Comparison of ENCODE assay signal across 1 cellular context in the genomic region with DNA sequence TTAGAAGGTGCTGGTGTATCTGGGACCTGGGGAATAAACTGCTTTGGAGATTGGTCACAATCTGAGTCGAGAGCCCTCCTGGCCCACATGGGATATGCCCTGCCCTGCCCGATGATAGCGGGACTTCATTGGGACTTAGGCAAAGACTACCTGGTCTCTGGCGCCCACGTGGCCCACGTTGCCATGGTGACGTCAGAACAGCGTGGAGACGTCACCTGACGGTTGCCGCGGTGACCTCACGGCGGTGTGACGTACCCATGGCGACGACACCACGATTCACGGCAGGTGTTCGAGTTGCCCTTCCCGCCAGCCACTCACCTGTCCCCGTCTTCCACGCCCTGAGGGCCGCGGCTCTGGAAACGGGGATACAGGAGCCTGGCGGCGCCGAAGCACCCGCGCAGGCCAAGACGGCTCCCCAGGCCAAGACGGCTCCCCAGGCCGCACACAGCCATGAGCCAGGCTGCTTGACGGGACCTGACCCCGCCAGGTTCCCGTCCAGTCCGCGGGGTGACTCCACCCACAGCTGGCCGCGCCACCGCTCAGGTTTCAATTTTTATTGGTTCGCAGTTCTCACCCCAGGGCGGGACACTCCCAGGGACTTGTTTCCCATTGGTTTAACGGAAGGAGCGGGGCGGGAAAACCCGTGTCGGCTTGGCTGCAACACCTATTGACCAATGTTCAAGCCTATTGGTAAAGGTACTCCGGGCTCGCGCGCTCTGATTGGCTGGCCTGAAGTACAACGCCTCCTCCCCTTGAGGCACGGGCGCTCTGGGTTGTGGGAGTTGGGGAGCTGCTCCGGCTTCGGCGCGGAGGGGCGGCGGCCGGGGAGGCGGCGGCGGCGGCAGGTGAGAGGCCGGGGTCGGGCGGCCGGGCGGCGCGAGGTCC.
TF ChIP-seq lines count a peak whose summit lies in the region.

A gene (minus strand): TSS at position 476 of the 885 bp plus-strand sequence. CDS start 24 bp downstream, at position 452.
A gene (plus strand): TSS at position 766 of the 885 bp plus-strand sequence. CDS start 1,029 bp downstream, outside the sequence.

TF ChIP-seq in HEK293, 187 proteins besides CTCF, POLR2A, EP300 and RAD21 (continued from another document and continues in another):
- TF ChIP-seq, protein P1, sequence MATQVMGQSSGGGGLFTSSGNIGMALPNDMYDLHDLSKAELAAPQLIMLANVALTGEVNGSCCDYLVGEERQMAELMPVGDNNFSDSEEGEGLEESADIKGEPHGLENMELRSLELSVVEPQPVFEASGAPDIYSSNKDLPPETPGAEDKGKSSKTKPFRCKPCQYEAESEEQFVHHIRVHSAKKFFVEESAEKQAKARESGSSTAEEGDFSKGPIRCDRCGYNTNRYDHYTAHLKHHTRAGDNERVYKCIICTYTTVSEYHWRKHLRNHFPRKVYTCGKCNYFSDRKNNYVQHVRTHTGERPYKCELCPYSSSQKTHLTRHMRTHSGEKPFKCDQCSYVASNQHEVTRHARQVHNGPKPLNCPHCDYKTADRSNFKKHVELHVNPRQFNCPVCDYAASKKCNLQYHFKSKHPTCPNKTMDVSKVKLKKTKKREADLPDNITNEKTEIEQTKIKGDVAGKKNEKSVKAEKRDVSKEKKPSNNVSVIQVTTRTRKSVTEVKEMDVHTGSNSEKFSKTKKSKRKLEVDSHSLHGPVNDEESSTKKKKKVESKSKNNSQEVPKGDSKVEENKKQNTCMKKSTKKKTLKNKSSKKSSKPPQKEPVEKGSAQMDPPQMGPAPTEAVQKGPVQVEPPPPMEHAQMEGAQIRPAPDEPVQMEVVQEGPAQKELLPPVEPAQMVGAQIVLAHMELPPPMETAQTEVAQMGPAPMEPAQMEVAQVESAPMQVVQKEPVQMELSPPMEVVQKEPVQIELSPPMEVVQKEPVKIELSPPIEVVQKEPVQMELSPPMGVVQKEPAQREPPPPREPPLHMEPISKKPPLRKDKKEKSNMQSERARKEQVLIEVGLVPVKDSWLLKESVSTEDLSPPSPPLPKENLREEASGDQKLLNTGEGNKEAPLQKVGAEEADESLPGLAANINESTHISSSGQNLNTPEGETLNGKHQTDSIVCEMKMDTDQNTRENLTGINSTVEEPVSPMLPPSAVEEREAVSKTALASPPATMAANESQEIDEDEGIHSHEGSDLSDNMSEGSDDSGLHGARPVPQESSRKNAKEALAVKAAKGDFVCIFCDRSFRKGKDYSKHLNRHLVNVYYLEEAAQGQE (tag by site-specific recombination; IDR thresholded peaks at IDR 0.05): peak; percentile 39
- TF ChIP-seq ZNF169 (tag by site-specific recombination; IDR thresholded peaks at IDR 0.05) (no peak), ZNF16 (tag by site-specific recombination; IDR thresholded peaks at IDR 0.05; ENCODE audit: low read depth) (0 out of 2 replicates have a peak, but pooled peaks have one; percentile 22), ZNF214 (tag by site-specific recombination; IDR thresholded peaks at IDR 0.05; ENCODE audit: borderline replicate concordance) (no peak), KLF7 (tag by site-specific recombination; IDR thresholded peaks at IDR 0.05; ENCODE audit: borderline replicate concordance) (peak; percentile 45; the same call in 1 of the 2 replicates), ZNF785 (tag by site-specific recombination; IDR thresholded peaks at IDR 0.05) (no peak), ZNF501 (tag by site-specific recombination; IDR thresholded peaks at IDR 0.05) (peak; percentile 96), ZNF350 (tag by site-specific recombination; IDR thresholded peaks at IDR 0.05) (no peak), MYNN (tag by site-specific recombination; IDR thresholded peaks at IDR 0.05; ENCODE audit: borderline replicate concordance) (peak; percentile 87), MEIS1 (CRISPR knock-in tag; IDR thresholded peaks at IDR 0.05; ENCODE audit: borderline replicate concordance) (no peak), ZNF302 (tag by site-specific recombination; IDR thresholded peaks at IDR 0.05; ENCODE audit: low read depth) (no peak), KLF8 (tag by site-specific recombination; IDR thresholded peaks at IDR 0.05) (peak; percentile 87), KLF10 (tag by site-specific recombination; IDR thresholded peaks at IDR 0.05) (0 out of 2 replicates have a peak, but pooled peaks have one; percentile 50), ZSCAN30 (tag by site-specific recombination; IDR thresholded peaks at IDR 0.05) (peak; percentile 93), SP3 (tag by site-specific recombination; IDR thresholded peaks at IDR 0.05) (peak; percentile 91), ZNF138 (tag by site-specific recombination; IDR thresholded peaks at IDR 0.05; ENCODE audit: borderline replicate concordance) (no peak), ZNF426 (tag by site-specific recombination; IDR thresholded peaks at IDR 0.05) (no peak), ZNF221 (tag by site-specific recombination; IDR thresholded peaks at IDR 0.05; ENCODE audit: borderline replicate concordance) (no peak), ZNF629 (tag by site-specific recombination; IDR thresholded peaks at IDR 0.05) (peak; percentile 100), ZNF133 (tag by site-specific recombination; IDR thresholded peaks at IDR 0.05) (no peak), ZNF335 (tag by site-specific recombination; conservative IDR thresholded peaks at IDR 0.05) (peak; percentile 90)
- TF ChIP-seq, protein P2, sequence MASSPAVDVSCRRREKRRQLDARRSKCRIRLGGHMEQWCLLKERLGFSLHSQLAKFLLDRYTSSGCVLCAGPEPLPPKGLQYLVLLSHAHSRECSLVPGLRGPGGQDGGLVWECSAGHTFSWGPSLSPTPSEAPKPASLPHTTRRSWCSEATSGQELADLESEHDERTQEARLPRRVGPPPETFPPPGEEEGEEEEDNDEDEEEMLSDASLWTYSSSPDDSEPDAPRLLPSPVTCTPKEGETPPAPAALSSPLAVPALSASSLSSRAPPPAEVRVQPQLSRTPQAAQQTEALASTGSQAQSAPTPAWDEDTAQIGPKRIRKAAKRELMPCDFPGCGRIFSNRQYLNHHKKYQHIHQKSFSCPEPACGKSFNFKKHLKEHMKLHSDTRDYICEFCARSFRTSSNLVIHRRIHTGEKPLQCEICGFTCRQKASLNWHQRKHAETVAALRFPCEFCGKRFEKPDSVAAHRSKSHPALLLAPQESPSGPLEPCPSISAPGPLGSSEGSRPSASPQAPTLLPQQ (tag by site-specific recombination; IDR thresholded peaks at IDR 0.05): peak; percentile 89
- TF ChIP-seq, protein P3, sequence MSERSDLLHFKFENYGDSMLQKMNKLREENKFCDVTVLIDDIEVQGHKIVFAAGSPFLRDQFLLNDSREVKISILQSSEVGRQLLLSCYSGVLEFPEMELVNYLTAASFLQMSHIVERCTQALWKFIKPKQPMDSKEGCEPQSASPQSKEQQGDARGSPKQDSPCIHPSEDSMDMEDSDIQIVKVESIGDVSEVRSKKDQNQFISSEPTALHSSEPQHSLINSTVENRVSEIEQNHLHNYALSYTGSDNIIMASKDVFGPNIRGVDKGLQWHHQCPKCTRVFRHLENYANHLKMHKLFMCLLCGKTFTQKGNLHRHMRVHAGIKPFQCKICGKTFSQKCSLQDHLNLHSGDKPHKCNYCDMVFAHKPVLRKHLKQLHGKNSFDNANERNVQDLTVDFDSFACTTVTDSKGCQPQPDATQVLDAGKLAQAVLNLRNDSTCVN (tag by site-specific recombination; optimal IDR thresholded peaks at IDR 0.05): peak; percentile 73
- TF ChIP-seq, protein P4, sequence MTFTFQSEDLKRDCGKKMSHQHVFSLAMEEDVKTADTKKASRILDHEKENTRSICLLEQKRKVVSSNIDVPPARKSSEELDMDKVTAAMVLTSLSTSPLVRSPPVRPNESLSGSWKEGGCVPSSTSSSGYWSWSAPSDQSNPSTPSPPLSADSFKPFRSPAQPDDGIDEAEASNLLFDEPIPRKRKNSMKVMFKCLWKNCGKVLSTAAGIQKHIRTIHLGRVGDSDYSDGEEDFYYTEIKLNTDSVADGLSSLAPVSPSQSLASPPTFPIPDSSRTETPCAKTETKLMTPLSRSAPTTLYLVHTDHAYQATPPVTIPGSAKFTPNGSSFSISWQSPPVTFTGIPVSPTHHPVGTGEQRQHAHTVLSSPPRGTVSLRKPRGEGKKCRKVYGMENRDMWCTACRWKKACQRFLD (tag by site-specific recombination; IDR thresholded peaks at IDR 0.05): no peak
- TF ChIP-seq, protein P5, sequence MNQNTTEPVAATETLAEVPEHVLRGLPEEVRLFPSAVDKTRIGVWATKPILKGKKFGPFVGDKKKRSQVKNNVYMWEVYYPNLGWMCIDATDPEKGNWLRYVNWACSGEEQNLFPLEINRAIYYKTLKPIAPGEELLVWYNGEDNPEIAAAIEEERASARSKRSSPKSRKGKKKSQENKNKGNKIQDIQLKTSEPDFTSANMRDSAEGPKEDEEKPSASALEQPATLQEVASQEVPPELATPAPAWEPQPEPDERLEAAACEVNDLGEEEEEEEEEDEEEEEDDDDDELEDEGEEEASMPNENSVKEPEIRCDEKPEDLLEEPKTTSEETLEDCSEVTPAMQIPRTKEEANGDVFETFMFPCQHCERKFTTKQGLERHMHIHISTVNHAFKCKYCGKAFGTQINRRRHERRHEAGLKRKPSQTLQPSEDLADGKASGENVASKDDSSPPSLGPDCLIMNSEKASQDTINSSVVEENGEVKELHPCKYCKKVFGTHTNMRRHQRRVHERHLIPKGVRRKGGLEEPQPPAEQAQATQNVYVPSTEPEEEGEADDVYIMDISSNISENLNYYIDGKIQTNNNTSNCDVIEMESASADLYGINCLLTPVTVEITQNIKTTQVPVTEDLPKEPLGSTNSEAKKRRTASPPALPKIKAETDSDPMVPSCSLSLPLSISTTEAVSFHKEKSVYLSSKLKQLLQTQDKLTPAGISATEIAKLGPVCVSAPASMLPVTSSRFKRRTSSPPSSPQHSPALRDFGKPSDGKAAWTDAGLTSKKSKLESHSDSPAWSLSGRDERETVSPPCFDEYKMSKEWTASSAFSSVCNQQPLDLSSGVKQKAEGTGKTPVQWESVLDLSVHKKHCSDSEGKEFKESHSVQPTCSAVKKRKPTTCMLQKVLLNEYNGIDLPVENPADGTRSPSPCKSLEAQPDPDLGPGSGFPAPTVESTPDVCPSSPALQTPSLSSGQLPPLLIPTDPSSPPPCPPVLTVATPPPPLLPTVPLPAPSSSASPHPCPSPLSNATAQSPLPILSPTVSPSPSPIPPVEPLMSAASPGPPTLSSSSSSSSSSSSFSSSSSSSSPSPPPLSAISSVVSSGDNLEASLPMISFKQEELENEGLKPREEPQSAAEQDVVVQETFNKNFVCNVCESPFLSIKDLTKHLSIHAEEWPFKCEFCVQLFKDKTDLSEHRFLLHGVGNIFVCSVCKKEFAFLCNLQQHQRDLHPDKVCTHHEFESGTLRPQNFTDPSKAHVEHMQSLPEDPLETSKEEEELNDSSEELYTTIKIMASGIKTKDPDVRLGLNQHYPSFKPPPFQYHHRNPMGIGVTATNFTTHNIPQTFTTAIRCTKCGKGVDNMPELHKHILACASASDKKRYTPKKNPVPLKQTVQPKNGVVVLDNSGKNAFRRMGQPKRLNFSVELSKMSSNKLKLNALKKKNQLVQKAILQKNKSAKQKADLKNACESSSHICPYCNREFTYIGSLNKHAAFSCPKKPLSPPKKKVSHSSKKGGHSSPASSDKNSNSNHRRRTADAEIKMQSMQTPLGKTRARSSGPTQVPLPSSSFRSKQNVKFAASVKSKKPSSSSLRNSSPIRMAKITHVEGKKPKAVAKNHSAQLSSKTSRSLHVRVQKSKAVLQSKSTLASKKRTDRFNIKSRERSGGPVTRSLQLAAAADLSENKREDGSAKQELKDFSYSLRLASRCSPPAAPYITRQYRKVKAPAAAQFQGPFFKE (tag by site-specific recombination; IDR thresholded peaks at IDR 0.05; ENCODE audit: borderline replicate concordance): peak; percentile 49; the same call in 1 of the 2 replicates
- TF ChIP-seq, protein P6, sequence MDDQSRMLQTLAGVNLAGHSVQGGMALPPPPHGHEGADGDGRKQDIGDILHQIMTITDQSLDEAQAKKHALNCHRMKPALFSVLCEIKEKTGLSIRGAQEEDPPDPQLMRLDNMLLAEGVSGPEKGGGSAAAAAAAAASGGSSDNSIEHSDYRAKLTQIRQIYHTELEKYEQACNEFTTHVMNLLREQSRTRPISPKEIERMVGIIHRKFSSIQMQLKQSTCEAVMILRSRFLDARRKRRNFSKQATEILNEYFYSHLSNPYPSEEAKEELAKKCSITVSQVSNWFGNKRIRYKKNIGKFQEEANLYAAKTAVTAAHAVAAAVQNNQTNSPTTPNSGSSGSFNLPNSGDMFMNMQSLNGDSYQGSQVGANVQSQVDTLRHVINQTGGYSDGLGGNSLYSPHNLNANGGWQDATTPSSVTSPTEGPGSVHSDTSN (CRISPR knock-in tag; IDR thresholded peaks at IDR 0.05): 0 out of 2 replicates have a peak, but pooled peaks have one; percentile 18
- TF ChIP-seq, protein P7, sequence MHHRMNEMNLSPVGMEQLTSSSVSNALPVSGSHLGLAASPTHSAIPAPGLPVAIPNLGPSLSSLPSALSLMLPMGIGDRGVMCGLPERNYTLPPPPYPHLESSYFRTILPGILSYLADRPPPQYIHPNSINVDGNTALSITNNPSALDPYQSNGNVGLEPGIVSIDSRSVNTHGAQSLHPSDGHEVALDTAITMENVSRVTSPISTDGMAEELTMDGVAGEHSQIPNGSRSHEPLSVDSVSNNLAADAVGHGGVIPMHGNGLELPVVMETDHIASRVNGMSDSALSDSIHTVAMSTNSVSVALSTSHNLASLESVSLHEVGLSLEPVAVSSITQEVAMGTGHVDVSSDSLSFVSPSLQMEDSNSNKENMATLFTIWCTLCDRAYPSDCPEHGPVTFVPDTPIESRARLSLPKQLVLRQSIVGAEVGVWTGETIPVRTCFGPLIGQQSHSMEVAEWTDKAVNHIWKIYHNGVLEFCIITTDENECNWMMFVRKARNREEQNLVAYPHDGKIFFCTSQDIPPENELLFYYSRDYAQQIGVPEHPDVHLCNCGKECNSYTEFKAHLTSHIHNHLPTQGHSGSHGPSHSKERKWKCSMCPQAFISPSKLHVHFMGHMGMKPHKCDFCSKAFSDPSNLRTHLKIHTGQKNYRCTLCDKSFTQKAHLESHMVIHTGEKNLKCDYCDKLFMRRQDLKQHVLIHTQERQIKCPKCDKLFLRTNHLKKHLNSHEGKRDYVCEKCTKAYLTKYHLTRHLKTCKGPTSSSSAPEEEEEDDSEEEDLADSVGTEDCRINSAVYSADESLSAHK (tag by site-specific recombination; IDR thresholded peaks at IDR 0.05): peak; percentile 23; the same call in 1 of the 2 replicates
- TF ChIP-seq, protein P8, sequence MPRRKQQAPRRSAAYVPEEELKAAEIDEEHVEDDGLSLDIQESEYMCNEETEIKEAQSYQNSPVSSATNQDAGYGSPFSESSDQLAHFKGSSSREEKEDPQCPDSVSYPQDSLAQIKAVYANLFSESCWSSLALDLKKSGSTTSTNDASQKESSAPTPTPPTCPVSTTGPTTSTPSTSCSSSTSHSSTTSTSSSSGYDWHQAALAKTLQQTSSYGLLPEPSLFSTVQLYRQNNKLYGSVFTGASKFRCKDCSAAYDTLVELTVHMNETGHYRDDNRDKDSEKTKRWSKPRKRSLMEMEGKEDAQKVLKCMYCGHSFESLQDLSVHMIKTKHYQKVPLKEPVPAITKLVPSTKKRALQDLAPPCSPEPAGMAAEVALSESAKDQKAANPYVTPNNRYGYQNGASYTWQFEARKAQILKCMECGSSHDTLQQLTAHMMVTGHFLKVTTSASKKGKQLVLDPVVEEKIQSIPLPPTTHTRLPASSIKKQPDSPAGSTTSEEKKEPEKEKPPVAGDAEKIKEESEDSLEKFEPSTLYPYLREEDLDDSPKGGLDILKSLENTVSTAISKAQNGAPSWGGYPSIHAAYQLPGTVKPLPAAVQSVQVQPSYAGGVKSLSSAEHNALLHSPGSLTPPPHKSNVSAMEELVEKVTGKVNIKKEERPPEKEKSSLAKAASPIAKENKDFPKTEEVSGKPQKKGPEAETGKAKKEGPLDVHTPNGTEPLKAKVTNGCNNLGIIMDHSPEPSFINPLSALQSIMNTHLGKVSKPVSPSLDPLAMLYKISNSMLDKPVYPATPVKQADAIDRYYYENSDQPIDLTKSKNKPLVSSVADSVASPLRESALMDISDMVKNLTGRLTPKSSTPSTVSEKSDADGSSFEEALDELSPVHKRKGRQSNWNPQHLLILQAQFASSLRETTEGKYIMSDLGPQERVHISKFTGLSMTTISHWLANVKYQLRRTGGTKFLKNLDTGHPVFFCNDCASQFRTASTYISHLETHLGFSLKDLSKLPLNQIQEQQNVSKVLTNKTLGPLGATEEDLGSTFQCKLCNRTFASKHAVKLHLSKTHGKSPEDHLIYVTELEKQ (tag by site-specific recombination; IDR thresholded peaks at IDR 0.05; ENCODE audit: borderline replicate concordance): peak; percentile 74; the same call in 1 of the 2 replicates
